8 cellular contexts compared by ENCODE assay signal in genomic region chr10:45726703-45727420, GRCh38. TPM values are rescaled to one million over a fixed set of nuclear protein-coding genes. Genes with fewer than 3 reads are reported as not detected.
DNase-seq lines count a peak whose midpoint lies in the region; ATAC-seq, FAIRE-seq and TF ChIP-seq lines count a peak whose summit lies in the region.
"Not testable (repeated sequence)": the region's sequence is repeated elsewhere in the genome, so short reads cannot be mapped to it uniquely, and the experiment has no call there.

A gene with protein sequence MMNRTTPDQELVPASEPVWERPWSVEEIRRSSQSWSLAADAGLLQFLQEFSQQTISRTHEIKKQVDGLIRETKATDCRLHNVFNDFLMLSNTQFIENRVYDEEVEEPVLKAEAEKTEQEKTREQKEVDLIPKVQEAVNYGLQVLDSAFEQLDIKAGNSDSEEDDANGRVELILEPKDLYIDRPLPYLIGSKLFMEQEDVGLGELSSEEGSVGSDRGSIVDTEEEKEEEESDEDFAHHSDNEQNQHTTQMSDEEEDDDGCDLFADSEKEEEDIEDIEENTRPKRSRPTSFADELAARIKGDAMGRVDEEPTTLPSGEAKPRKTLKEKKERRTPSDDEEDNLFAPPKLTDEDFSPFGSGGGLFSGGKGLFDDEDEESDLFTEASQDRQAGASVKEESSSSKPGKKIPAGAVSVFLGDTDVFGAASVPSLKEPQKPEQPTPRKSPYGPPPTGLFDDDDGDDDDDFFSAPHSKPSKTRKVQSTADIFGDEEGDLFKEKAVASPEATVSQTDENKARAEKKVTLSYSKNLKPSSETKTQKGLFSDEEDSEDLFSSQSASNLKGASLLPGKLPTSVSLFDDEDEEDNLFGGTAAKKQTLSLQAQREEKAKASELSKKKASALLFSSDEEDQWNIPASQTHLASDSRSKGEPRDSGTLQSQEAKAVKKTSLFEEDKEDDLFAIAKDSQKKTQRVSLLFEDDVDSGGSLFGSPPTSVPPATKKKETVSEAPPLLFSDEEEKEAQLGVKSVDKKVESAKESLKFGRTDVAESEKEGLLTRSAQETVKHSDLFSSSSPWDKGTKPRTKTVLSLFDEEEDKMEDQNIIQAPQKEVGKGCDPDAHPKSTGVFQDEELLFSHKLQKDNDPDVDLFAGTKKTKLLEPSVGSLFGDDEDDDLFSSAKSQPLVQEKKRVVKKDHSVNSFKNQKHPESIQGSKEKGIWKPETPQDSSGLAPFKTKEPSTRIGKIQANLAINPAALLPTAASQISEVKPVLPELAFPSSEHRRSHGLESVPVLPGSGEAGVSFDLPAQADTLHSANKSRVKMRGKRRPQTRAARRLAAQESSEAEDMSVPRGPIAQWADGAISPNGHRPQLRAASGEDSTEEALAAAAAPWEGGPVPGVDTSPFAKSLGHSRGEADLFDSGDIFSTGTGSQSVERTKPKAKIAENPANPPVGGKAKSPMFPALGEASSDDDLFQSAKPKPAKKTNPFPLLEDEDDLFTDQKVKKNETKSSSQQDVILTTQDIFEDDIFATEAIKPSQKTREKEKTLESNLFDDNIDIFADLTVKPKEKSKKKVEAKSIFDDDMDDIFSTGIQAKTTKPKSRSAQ (N-terminal part only) (plus strand): TSS chr10:45727266. CDS start chr10:45727318, 52 bp downstream.

- intact Hi-C loops in activated CD4-positive, alpha-beta T cell treated with anti-CD3 and anti-CD28 coated beads, Interleukin-2, amount 10 ng/mL, durations not matched to agents 24 days and 14 days (cut with micrococcal nuclease); kidney (cut with DNase I): not testable (repeated sequence)

- not testable (repeated sequence) for H3K36me3 Mint-ChIP-seq in activated CD4-positive, alpha-beta T cell treated with anti-CD3 and anti-CD28 coated beads, Interleukin-2, amount 10 ng/mL, durations not matched to agents 24 days and 14 days (ENCODE audit: low read depth)

- H3K9me3 Mint-ChIP-seq in activated CD4-positive, alpha-beta T cell treated with anti-CD3 and anti-CD28 coated beads, Interleukin-2, amount 10 ng/mL, durations not matched to agents 24 days and 14 days: not testable (repeated sequence)

- not testable (repeated sequence) for H3K9me3 ChIP-seq in kidney (ENCODE audit: control insufficient read depth in 1 of 2, low read length in 2 of 2)

- H3K27me3 Mint-ChIP-seq in activated CD4-positive, alpha-beta T cell treated with anti-CD3 and anti-CD28 coated beads, Interleukin-2, amount 10 ng/mL, durations not matched to agents 24 days and 14 days: not testable (repeated sequence)

- FAIRE-seq in GM19239 (lab: Jason Lieb, UNC): peak; percentile 98
- FAIRE-seq in kidney (lab: Jason Lieb, UNC): not testable (repeated sequence)

- H3K36me3 ChIP-seq in kidney (ENCODE audit: control insufficient read depth in 1 of 2, insufficient read depth in 2 of 2, low read length in 2 of 2): not testable (repeated sequence)

- peak within 1 kb of the TSS; percentile 89 for H3K4me3 Mint-ChIP-seq in activated CD4-positive, alpha-beta T cell treated with anti-CD3 and anti-CD28 coated beads, Interleukin-2, amount 10 ng/mL, durations not matched to agents 24 days and 14 days

- H3K27ac ChIP-seq in kidney (ENCODE audit: low read depth in 2 of 2, low read length in 2 of 2): peak within 1 kb of the TSS; percentile 47 to 71

- DNase-seq in Ammon's horn (ENCODE audit: low spot score) (peak; percentile 79), GM19239 (ENCODE audit: insufficient read length, low spot score) (peak; percentile 47), NCI-H526 treated with DMSO at 0.1 percent for 48 hours (lab: John Stamatoyannopoulos, UW) (peak; percentile 59), choroid plexus epithelial cell (ENCODE audit: low read depth) (peak; percentile 45), kidney (peak; percentile 97)
- DNase-seq in activated CD4-positive, alpha-beta T cell treated with anti-CD3 and anti-CD28 coated beads, Interleukin-2, amount 10 ng/mL, durations not matched to agents 24 days and 14 days: peak; percentile 100
- DNase-seq in stimulated activated CD4-positive, alpha-beta T cell treated with anti-CD3 and anti-CD28 coated beads, Interleukin-15, amount 100 ng/mL, for 1 hour (ENCODE audit: low read depth in 1 of 2, low spot score in 1 of 2): peak; percentile 92 to 96

- peak within 1 kb of the TSS in 1 of 2 donors; percentile 51 for H3K9ac ChIP-seq in kidney (ENCODE audit: low read length in 2 of 2)

- not testable (repeated sequence) for H3K4me1 Mint-ChIP-seq in activated CD4-positive, alpha-beta T cell treated with anti-CD3 and anti-CD28 coated beads, Interleukin-2, amount 10 ng/mL, durations not matched to agents 24 days and 14 days

- ATAC-seq in HG03432 (IDR thresholded peaks at IDR 0.05; ENCODE audit: unreplicated experiment): peak; percentile 96

- not testable (repeated sequence) for TF ChIP-seq CTCF in choroid plexus epithelial cell (conservative IDR thresholded peaks at IDR 0.05; ENCODE audit: low read depth, low read length); kidney (IDR thresholded peaks at IDR 0.05; ENCODE audit: borderline replicate concordance, extremely low read depth, insufficient read depth)

- not testable (repeated sequence) for H3K4me1 ChIP-seq in kidney (ENCODE audit: control insufficient read depth in 1 of 2, insufficient read depth in 1 of 2, low read depth in 1 of 2, low read length in 2 of 2)

- H3K4me3 ChIP-seq in choroid plexus epithelial cell (ENCODE audit: low read depth, low read length) (peak within 1 kb of the TSS; percentile 69), kidney (ENCODE audit: low read length in 2 of 2) (peak within 1 kb of the TSS; percentile 61 to 66)

- H3K27ac Mint-ChIP-seq in activated CD4-positive, alpha-beta T cell treated with anti-CD3 and anti-CD28 coated beads, Interleukin-2, amount 10 ng/mL, durations not matched to agents 24 days and 14 days: peak within 1 kb of the TSS; percentile 88

RNA-seq across cellular contexts. Expression of the gene that starts here (rescaled TPM):
- total RNA-seq in activated CD4-positive, alpha-beta T cell treated with anti-CD3 and anti-CD28 coated beads, Interleukin-2, amount 10 ng/mL, durations not matched to agents 24 days and 14 days: 22.0 and 27.1 TPM in 2 replicates
- 47.0 TPM for total RNA-seq in kidney
- polyA plus RNA-seq in kidney (ENCODE audit: insufficient read depth, low read depth, low replicate concordance): 17.4 TPM

Comparison
In these comparisons a context has a peak if more than half of its experiments do, and no peak if none do; other contexts are left out.
1. Peak in every context shown above with its lines: DNase-seq, ATAC-seq, H3K4me3 ChIP-seq and H3K27ac ChIP-seq.
2. DNase-seq: peak in every context shown above with its lines; median percentile 100 in activated CD4-positive, alpha-beta T cell treated with anti-CD3 and anti-CD28 coated beads, Interleukin-2, amount 10 ng/mL, durations not matched to agents 24 days and 14 days; 97 in kidney; 94 in stimulated activated CD4-positive, alpha-beta T cell treated with anti-CD3 and anti-CD28 coated beads, Interleukin-15, amount 100 ng/mL, for 1 hour; 79 in Ammon's horn; 59 in NCI-H526 treated with DMSO at 0.1 percent for 48 hours; 47 in GM19239; 45 in choroid plexus epithelial cell.